13 cellular contexts compared by ENCODE assay signal in genomic region chr1:31005198-31005597, GRCh38.
"Had no signal": no experiment of that assay in that cellular context is flagged by ENCODE, and none has a peak within 500 bp of the region (broad histone marks: within the 10 kb centered on the region; RNA-seq: fewer than 3 reads in every experiment).

No MANE protein-coding gene starts in this region.

- DNase-seq: activated CD4-positive, alpha-beta T cell treated with anti-CD3 and anti-CD28 coated beads for 4 hours; activated naive CD4-positive, alpha-beta T cell treated with anti-CD3 and anti-CD28 coated beads, Interleukin-2, amount 50 U/mL, for 16 hours; dorsolateral prefrontal cortex; glutamatergic neuron; left colon; natural killer cell; nucleus accumbens; stimulated activated CD4-positive, alpha-beta T cell treated with anti-CD3 and anti-CD28 coated beads, Interleukin-15, amount 100 ng/mL, for 24 hours; stimulated activated CD4-positive, alpha-beta T cell treated with anti-CD3 and anti-CD28 coated beads, Interleukin-4, amount 100 ng/mL, for 24 hours; tibial artery had no signal

- H3K4me3 ChIP-seq: dorsolateral prefrontal cortex, esophagus muscularis mucosa, lung, tibial artery, vagina had no signal

- H3K36me3 Mint-ChIP-seq: natural killer cell had no signal

- H3K27me3 ChIP-seq: dorsolateral prefrontal cortex, esophagus muscularis mucosa, tibial artery, vagina had no signal

- H3K9me3 ChIP-seq: esophagus muscularis mucosa, tibial artery, vagina had no signal

- H3K27ac ChIP-seq: dorsolateral prefrontal cortex, esophagus muscularis mucosa, tibial artery, vagina had no signal

- ATAC-seq: left colon, natural killer cell had no signal

- H3K4me3 Mint-ChIP-seq: natural killer cell had no signal

- H3K9me3 Mint-ChIP-seq: natural killer cell had no signal
